24 cellular contexts compared by ENCODE assay signal in the genomic region with DNA sequence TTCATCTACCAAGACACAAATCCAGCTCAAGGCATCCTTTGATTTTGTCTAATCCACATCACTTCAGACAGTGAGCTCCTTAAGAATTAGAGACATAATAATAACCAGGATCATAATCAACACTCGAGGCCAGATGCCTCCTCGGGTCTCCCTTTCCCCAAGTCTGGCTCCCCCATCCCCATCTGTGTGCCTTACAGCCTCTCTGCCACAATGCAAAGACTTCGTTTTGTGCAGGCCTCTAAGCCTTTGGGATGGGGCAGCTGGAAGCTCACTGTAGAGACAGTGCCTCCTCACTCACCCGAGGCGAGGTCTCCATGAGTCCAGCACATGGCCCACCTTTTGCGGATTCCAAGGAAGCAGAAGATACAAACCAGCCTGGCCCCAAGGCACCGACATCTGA. TPM values are rescaled to one million over a fixed set of nuclear protein-coding genes. Genes with fewer than 3 reads are reported as not detected.
"Had no signal": no experiment of that assay in that cellular context is flagged by ENCODE, and none has a peak within 500 bp of the region (broad histone marks: within the 10 kb centered on the region; RNA-seq: fewer than 3 reads in every experiment).

No MANE protein-coding gene starts in this region.

- H3K9me3 ChIP-seq: MG63, SK-N-SH had no signal

- ATAC-seq: Panc1, PC-3 had no signal

- H3K27ac ChIP-seq: HL-60, RWPE1 had no signal

- H3K36me3 ChIP-seq: MG63 had no signal

- DNase-seq: KBM-7, MG63, NCI-H1092, NCI-H1105 treated with DMSO at 0.1 percent for 48 hours, NCI-H1417 treated with DMSO at 0.1 percent for 48 hours, NCI-H146, NCI-H1694 treated with DMSO at 0.1 percent for 48 hours, NCI-H1930, NCI-H2081, NCI-H2107, NCI-H2227 treated with DMSO at 0.1 percent for 48 hours, NCI-H526, PC-3, SHP77, SK-N-SH, SW 1271 had no signal

- H3K27me3 ChIP-seq: MG63 had no signal

- H3K4me3 ChIP-seq: MG63 had no signal

RNA-seq across cellular contexts. Expression of a gene that starts 30.3 kb away (rescaled TPM):
- total RNA-seq: HT-29, LHCN-M2, NCI-H460, OCI-LY7, PC-3, SK-MEL-5 had no signal
